Comparison of ENCODE assay signal across 8 cellular contexts in the genomic region with DNA sequence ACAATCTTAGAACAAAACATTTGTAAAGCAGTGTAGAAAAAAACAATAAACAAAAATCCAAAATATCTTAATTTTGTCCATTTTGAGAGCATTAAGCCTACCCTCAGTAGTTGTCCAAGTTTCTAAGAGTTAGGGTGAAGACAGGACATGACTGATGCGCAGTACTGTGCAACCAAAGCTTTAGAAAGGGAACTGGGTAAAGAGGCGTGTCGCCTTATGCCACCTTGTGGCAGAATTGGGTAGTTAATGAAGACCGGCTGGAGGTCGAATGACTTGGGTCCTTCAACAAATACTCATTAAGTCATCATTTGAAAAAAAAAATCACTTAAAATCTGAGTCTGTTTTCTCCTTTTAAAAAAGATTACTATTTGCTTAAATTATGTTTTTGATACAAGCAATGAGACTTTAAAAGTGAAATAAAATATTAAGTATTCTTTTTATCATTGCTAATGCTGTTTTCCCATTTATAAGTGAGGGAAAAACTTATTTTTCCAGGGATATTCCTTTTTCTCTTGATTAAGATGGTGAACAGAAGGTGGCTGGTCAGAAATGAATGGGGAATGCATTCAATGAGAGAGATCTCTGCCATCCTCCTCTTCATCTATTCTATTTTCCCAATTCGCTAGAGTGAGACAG. TPM values are rescaled to one million over a fixed set of nuclear protein-coding genes. Genes with fewer than 3 reads are reported as not detected.
A peak's percentile ranks its signal among the peaks of the same experiment; 100 is the strongest.
DNase-seq lines count a peak whose midpoint lies in the region; ATAC-seq lines count a peak whose summit lies in the region.

No MANE protein-coding gene starts in this region.

- ATAC-seq in Right ventricle myocardium inferior: peak; percentile 49
- ATAC-seq in HG02938 (IDR thresholded peaks at IDR 0.05; ENCODE audit: unreplicated experiment): peak; percentile 47

- no peak for DNase-seq in Right ventricle myocardium inferior (ENCODE audit: missing footprints)
- no peak for DNase-seq in cardiac septum (ENCODE audit: low spot score)
- DNase-seq in NCI-H1930 (lab: John Stamatoyannopoulos, UW): peak; percentile 40 to 67
- DNase-seq in T-helper 9 cell: peak; percentile 42
- peak; percentile 86 for DNase-seq in astrocyte of the hippocampus (ENCODE audit: low read depth, low spot score)
- peak; percentile 68 for DNase-seq in iPS-NIHi11 (ENCODE audit: low spot score)
- DNase-seq in stimulated activated CD4-positive, alpha-beta T cell treated with anti-CD3 and anti-CD28 coated beads, Interleukin-15, amount 100 ng/mL, for 24 hours: peak; percentile 78

- intact Hi-C loops in Right ventricle myocardium inferior (cut with DNase I): loop anchor here (1.0 kb wide), 1 partner anchor 65 kb away; no protein-coding TSS in a partner anchor
- intact Hi-C loops in cardiac septum (cut with DNase I): loop anchor here (1.0 to 5.0 kb wide), 2 partner anchors 65 to 133 kb away; partner anchors contain the start of genes MRPL50 and ZNF189

RNA-seq across cellular contexts. Expression of gene RNF20, which starts 3.5 kb away (rescaled TPM):
- total RNA-seq in Right ventricle myocardium inferior (48.3 TPM), cardiac septum (58.4 TPM)

Comparison
In these comparisons a context has a peak if more than half of its experiments do, and no peak if none do; other contexts are left out.
1. DNase-seq: peak in NCI-H1930 (2 of 2), T-helper 9 cell (single experiment), astrocyte of the hippocampus (single experiment), iPS-NIHi11 (single experiment) and stimulated activated CD4-positive, alpha-beta T cell treated with anti-CD3 and anti-CD28 coated beads, Interleukin-15, amount 100 ng/mL, for 24 hours (single experiment); none in Right ventricle myocardium inferior (single experiment) and cardiac septum (single experiment).